ENCODE assay signal across 1 cellular context in genomic region chr17:47843391-47843730, GRCh38.
TF ChIP-seq lines count a peak whose summit lies in the region.

No MANE protein-coding gene starts in this region.

TF ChIP-seq in HepG2, 621 proteins besides CTCF, POLR2A, EP300 and RAD21:
- TF ChIP-seq SRSF1 (optimal IDR thresholded peaks at IDR 0.05; ENCODE audit: low read depth, low read length) (no peak), ZNF205 (CRISPR knock-in tag; IDR thresholded peaks at IDR 0.05) (0 out of 2 replicates have a peak, but pooled peaks have one; percentile 51), SAFB2 (CRISPR knock-in tag; IDR thresholded peaks at IDR 0.05; ENCODE audit: borderline replicate concordance, low read depth) (no peak), SNAPC5 (CRISPR knock-in tag; IDR thresholded peaks at IDR 0.05; ENCODE audit: borderline replicate concordance) (no peak), GATAD1 (CRISPR knock-in tag; IDR thresholded peaks at IDR 0.05) (no peak), HDAC6 (IDR thresholded peaks at IDR 0.05; ENCODE audit: low read depth, low read length) (no peak), MZF1 (CRISPR knock-in tag; IDR thresholded peaks at IDR 0.05; ENCODE audit: borderline replicate concordance) (no peak), ZNF263 (CRISPR knock-in tag; IDR thresholded peaks at IDR 0.05) (peak; percentile 74; the same call in 1 of the 2 replicates), ZNF576 (CRISPR knock-in tag; IDR thresholded peaks at IDR 0.05) (no peak), ZNF207 (IDR thresholded peaks at IDR 0.05; ENCODE audit: borderline replicate concordance) (no peak), ZNF614 (CRISPR knock-in tag; IDR thresholded peaks at IDR 0.05; ENCODE audit: borderline replicate concordance) (no peak), TBP (CRISPR knock-in tag; IDR thresholded peaks at IDR 0.05) (no peak)
- TF ChIP-seq, protein P1, sequence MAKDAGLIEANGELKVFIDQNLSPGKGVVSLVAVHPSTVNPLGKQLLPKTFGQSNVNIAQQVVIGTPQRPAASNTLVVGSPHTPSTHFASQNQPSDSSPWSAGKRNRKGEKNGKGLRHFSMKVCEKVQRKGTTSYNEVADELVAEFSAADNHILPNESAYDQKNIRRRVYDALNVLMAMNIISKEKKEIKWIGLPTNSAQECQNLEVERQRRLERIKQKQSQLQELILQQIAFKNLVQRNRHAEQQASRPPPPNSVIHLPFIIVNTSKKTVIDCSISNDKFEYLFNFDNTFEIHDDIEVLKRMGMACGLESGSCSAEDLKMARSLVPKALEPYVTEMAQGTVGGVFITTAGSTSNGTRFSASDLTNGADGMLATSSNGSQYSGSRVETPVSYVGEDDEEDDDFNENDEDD (CRISPR knock-in tag; IDR thresholded peaks at IDR 0.05; ENCODE audit: borderline replicate concordance): no peak
- TF ChIP-seq, protein P2, sequence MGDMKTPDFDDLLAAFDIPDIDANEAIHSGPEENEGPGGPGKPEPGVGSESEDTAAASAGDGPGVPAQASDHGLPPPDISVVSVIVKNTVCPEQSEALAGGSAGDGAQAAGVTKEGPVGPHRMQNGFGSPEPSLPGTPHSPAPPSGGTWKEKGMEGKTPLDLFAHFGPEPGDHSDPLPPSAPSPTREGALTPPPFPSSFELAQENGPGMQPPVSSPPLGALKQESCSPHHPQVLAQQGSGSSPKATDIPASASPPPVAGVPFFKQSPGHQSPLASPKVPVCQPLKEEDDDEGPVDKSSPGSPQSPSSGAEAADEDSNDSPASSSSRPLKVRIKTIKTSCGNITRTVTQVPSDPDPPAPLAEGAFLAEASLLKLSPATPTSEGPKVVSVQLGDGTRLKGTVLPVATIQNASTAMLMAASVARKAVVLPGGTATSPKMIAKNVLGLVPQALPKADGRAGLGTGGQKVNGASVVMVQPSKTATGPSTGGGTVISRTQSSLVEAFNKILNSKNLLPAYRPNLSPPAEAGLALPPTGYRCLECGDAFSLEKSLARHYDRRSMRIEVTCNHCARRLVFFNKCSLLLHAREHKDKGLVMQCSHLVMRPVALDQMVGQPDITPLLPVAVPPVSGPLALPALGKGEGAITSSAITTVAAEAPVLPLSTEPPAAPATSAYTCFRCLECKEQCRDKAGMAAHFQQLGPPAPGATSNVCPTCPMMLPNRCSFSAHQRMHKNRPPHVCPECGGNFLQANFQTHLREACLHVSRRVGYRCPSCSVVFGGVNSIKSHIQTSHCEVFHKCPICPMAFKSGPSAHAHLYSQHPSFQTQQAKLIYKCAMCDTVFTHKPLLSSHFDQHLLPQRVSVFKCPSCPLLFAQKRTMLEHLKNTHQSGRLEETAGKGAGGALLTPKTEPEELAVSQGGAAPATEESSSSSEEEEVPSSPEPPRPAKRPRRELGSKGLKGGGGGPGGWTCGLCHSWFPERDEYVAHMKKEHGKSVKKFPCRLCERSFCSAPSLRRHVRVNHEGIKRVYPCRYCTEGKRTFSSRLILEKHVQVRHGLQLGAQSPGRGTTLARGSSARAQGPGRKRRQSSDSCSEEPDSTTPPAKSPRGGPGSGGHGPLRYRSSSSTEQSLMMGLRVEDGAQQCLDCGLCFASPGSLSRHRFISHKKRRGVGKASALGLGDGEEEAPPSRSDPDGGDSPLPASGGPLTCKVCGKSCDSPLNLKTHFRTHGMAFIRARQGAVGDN (CRISPR knock-in tag; IDR thresholded peaks at IDR 0.05): peak; percentile 20; the same call in 1 of the 2 replicates
- TF ChIP-seq, protein P3, sequence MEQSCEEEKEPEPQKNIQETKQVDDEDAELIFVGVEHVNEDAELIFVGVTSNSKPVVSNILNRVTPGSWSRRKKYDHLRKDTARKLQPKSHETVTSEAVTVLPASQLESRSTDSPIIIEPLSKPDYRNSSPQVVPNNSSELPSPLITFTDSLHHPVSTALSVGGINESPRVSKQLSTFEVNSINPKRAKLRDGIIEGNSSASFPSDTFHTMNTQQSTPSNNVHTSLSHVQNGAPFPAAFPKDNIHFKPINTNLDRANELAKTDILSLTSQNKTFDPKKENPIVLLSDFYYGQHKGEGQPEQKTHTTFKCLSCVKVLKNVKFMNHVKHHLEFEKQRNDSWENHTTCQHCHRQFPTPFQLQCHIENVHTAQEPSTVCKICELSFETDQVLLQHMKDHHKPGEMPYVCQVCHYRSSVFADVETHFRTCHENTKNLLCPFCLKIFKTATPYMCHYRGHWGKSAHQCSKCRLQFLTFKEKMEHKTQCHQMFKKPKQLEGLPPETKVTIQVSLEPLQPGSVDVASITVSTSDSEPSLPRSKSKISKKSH (CRISPR knock-in tag; IDR thresholded peaks at IDR 0.05; ENCODE audit: borderline replicate concordance): peak; percentile 57; the same call in 1 of the 2 replicates
